ENCODE assay signal across 8 cellular contexts in genomic region chr12:630656-631632, GRCh38. TPM values are rescaled to one million over a fixed set of nuclear protein-coding genes. Genes with fewer than 3 reads are reported as not detected.
DNase-seq lines count a peak whose midpoint lies in the region; ATAC-seq lines count a peak whose summit lies in the region.

No MANE protein-coding gene starts in this region.

- peaks cover 16% of the 10 kb centered on the region for H3K4me1 ChIP-seq in right cardiac atrium (ENCODE audit: control insufficient read depth, insufficient read depth, low read length)

- intact Hi-C loops in Right ventricle myocardium inferior (cut with DNase I) (loop anchor here (5.0 kb wide), 2 partner anchors 54 to 56 kb away; no protein-coding TSS in a partner anchor), cardiac septum (cut with DNase I) (no loop called here), right cardiac atrium (cut with DNase I) (no loop called here)

- DNase-seq in Right ventricle myocardium inferior (ENCODE audit: missing footprints) = peak; percentile 90
- no peak for DNase-seq in cardiac septum (ENCODE audit: low spot score)
- DNase-seq in activated CD4-positive, alpha-beta T cell treated with anti-CD3 and anti-CD28 coated beads, Interleukin-2, amount 50 U/mL, for 1 hour = peak; percentile 59
- peak; percentile 70 to 88 (median 79) for DNase-seq in right cardiac atrium
- peak; percentile 59 for DNase-seq in stimulated activated CD4-positive, alpha-beta T cell treated with anti-CD3 and anti-CD28 coated beads, Interleukin-2, amount 100 ng/mL, for 48 hours
- DNase-seq in NCI-H1694 (lab: John Stamatoyannopoulos, UW) = no peak
- no peak for DNase-seq in retina

- H3K4me3 ChIP-seq in right cardiac atrium (ENCODE audit: low read length) = no peak overlapping the region

- WGBS in right cardiac atrium = 72% methylated on average over 45 of the region's 45 CpGs

- peak overlapping the region; percentile 89 for H3K27ac ChIP-seq in right cardiac atrium (ENCODE audit: low read length)

- H3K27me3 ChIP-seq in right cardiac atrium (ENCODE audit: control insufficient read depth, insufficient read depth) = no peaks in the 10 kb centered on the region

- no peaks in the 10 kb centered on the region for H3K9me3 ChIP-seq in right cardiac atrium (ENCODE audit: control insufficient read depth, low read length)

- ATAC-seq in Right ventricle myocardium inferior = peak; percentile 75
- ATAC-seq in HG03575 (IDR thresholded peaks at IDR 0.05; ENCODE audit: extremely low read depth, insufficient number of reproducible peaks, low FRiP score, unreplicated experiment) = peak; percentile 69
- ATAC-seq in right cardiac atrium = peak; percentile 69 to 75

RNA-seq across cellular contexts. Expression of gene NINJ2, which starts 32.3 kb away (rescaled TPM):
- total RNA-seq in Right ventricle myocardium inferior = 8.6 TPM
- total RNA-seq in cardiac septum = 3.9 TPM
- total RNA-seq in right cardiac atrium = 1 to 10 TPM; 3.6 to 7.4 (median 5.5) TPM
- 5.9 TPM for polyA plus RNA-seq in right cardiac atrium

Comparison
In these comparisons a context has a peak if more than half of its experiments do, and no peak if none do; other contexts are left out.
1. DNase-seq: peak in Right ventricle myocardium inferior (single experiment), activated CD4-positive, alpha-beta T cell treated with anti-CD3 and anti-CD28 coated beads, Interleukin-2, amount 50 U/mL, for 1 hour (single experiment), right cardiac atrium (3 of 3) and stimulated activated CD4-positive, alpha-beta T cell treated with anti-CD3 and anti-CD28 coated beads, Interleukin-2, amount 100 ng/mL, for 48 hours (2 of 2); none in cardiac septum (single experiment), NCI-H1694 (single experiment) and retina (single experiment).
2. Peak in every context shown above with its lines, with median percentiles within 50 percentile points of each other: ATAC-seq.